ENCODE assay signal across 10 cellular contexts in genomic region chr2:222433381-222434173, GRCh38. TPM values are rescaled to one million over a fixed set of nuclear protein-coding genes. Genes with fewer than 3 reads are reported as not detected.
DNase-seq lines count a peak whose midpoint lies in the region; ATAC-seq and TF ChIP-seq lines count a peak whose summit lies in the region.
"Had no signal": no experiment of that assay in that cellular context is flagged by ENCODE, and none has a peak within 500 bp of the region (broad histone marks: within the 10 kb centered on the region; RNA-seq: fewer than 3 reads in every experiment).

No MANE protein-coding gene starts in this region.

- no peak overlapping the region for H3K14ac ChIP-seq in trophoblast cell (ENCODE audit: low read length)

- no CpG with 5 or more reads among the region's 8 CpGs for WGBS in trophoblast cell (ENCODE audit: extremely low coverage, insufficient coverage, insufficient read length)

- H3K79me1 ChIP-seq in trophoblast cell (ENCODE audit: low read length): no peaks in the 10 kb centered on the region

- TF ChIP-seq CTCF in A673 (conservative IDR thresholded peaks at IDR 0.05; ENCODE audit: low read depth, low read length): no peak

- intact Hi-C loops in A673 (cut with micrococcal nuclease; ENCODE audit: unreplicated experiment): no loop called here

- H2AFZ ChIP-seq in trophoblast cell (ENCODE audit: insufficient read depth, low read length, poor library complexity): no peak overlapping the region

- CTCF ChIA-PET in A673 (lab: Charles Lee): no interaction called here

- H3K18ac ChIP-seq in trophoblast cell (ENCODE audit: low read length): no peak overlapping the region

- H3K27me3 ChIP-seq in A673 (replicated peaks; ENCODE audit: insufficient read depth, low read depth, low read length, poor library complexity): peaks cover 6% of the 10 kb centered on the region
- H3K27me3 ChIP-seq in trophoblast cell (ENCODE audit: insufficient read depth, low read length): no peaks in the 10 kb centered on the region

- H4K8ac ChIP-seq in trophoblast cell (ENCODE audit: low read depth, low read length): no peak overlapping the region

- ATAC-seq in GM19395 (IDR thresholded peaks at IDR 0.05; ENCODE audit: unreplicated experiment) (peak; percentile 87), HG03045 (IDR thresholded peaks at IDR 0.05; ENCODE audit: unreplicated experiment) (peak; percentile 77)

- no peak overlapping the region for H4K12ac ChIP-seq in trophoblast cell (ENCODE audit: low read depth, low read length)

- H3K4ac ChIP-seq in trophoblast cell (ENCODE audit: low read depth, low read length): no peak overlapping the region

- BruUV-seq in A673 (replicated peaks; lab: Mats Ljungman, UMichigan): no TSS peak

- DNase-seq in NCI-H748 treated with DMSO at 0.1 percent for 48 hours (lab: John Stamatoyannopoulos, UW) (peak; percentile 44), putamen (ENCODE audit: low spot score) (peak; percentile 23), A673 (ENCODE audit: low spot score) (no peak), trophoblast cell (no peak), foreskin melanocyte (no peak)
- no peak for DNase-seq in stimulated activated CD4-positive, alpha-beta T cell treated with anti-CD3 and anti-CD28 coated beads, Interleukin-4, amount 100 ng/mL, for 1 hour
- DNase-seq: activated CD4-positive, alpha-beta T cell treated with anti-CD3 and anti-CD28 coated beads for 4 hours had no signal

- H3K27ac ChIP-seq in A673 (ENCODE audit: low read depth, low read length, poor library complexity, severe bottlenecking) (no peak overlapping the region), trophoblast cell (ENCODE audit: low read depth, low read length) (no peak overlapping the region)

- POLR2A ChIA-PET in A673 (lab: Charles Lee; ENCODE audit: low non-redundant PET): no interaction called here

- no peak overlapping the region for H2BK12ac ChIP-seq in trophoblast cell (ENCODE audit: low read length)

- H2BK5ac ChIP-seq in trophoblast cell (ENCODE audit: low read depth, low read length, poor library complexity): no peak overlapping the region

- H3K36me3 ChIP-seq in A673 (ENCODE audit: insufficient read depth, low read length, poor library complexity, severe bottlenecking) (no peaks in the 10 kb centered on the region), trophoblast cell (ENCODE audit: control insufficient read depth in 1 of 2, insufficient read depth in 2 of 2, low read length in 2 of 2) (no peaks in the 10 kb centered on the region)

- H3K79me2 ChIP-seq in trophoblast cell (ENCODE audit: control insufficient read depth, insufficient read depth, low read length, poor library complexity): no peaks in the 10 kb centered on the region

- no peak overlapping the region for H2AK5ac ChIP-seq in trophoblast cell (ENCODE audit: low read length)

- no peak overlapping the region for H3K4me3 ChIP-seq in A673 (ENCODE audit: low read depth, low read length, poor library complexity, severe bottlenecking)
- H3K4me3 ChIP-seq in trophoblast cell (ENCODE audit: low read depth, low read length): no peak overlapping the region

- H3K4me1 ChIP-seq in A673 (ENCODE audit: insufficient read depth, low read length, poor library complexity, severe bottlenecking): no peaks in the 10 kb centered on the region
- H3K4me1 ChIP-seq in trophoblast cell (ENCODE audit: control insufficient read depth in 1 of 2, insufficient read depth in 2 of 2, low read length in 2 of 2): no peaks in the 10 kb centered on the region

- H2BK120ac ChIP-seq in trophoblast cell (ENCODE audit: insufficient read depth, low read length, poor library complexity): no peak overlapping the region

- H3K9ac ChIP-seq in trophoblast cell (ENCODE audit: low read length): no peak overlapping the region

- H3K23ac ChIP-seq in trophoblast cell (ENCODE audit: low read length): no peak overlapping the region

- H3K4me2 ChIP-seq in trophoblast cell (ENCODE audit: low read length): no peak overlapping the region

- H3K9me3 ChIP-seq in A673 (ENCODE audit: low read depth, low read length, poor library complexity, severe bottlenecking) (no peaks in the 10 kb centered on the region), trophoblast cell (ENCODE audit: insufficient read depth, low read depth, low read length) (peaks cover 2% of the 10 kb centered on the region)

- H4K91ac ChIP-seq in trophoblast cell (ENCODE audit: low read depth, low read length): no peak overlapping the region

RNA-seq across cellular contexts. Expression of gene SGPP2, which starts 9.2 kb away (rescaled TPM):
- 0.09 and 0.37 TPM in 2 replicates for total RNA-seq in A673 (2021)
- polyA plus RNA-seq in trophoblast cell (2013): 0.40 TPM in 2 replicates
- total RNA-seq: HT1080 had no signal

Comparison
In these comparisons a context has a peak if more than half of its experiments do, and no peak if none do; other contexts are left out.
1. DNase-seq: peak in NCI-H748 treated with DMSO at 0.1 percent for 48 hours (single experiment) and putamen (single experiment); none in A673 (single experiment), trophoblast cell (0 of 2), stimulated activated CD4-positive, alpha-beta T cell treated with anti-CD3 and anti-CD28 coated beads, Interleukin-4, amount 100 ng/mL, for 1 hour (single experiment) and foreskin melanocyte (single experiment).